Comparison of ENCODE assay signal across 1 cellular context in the genomic region with DNA sequence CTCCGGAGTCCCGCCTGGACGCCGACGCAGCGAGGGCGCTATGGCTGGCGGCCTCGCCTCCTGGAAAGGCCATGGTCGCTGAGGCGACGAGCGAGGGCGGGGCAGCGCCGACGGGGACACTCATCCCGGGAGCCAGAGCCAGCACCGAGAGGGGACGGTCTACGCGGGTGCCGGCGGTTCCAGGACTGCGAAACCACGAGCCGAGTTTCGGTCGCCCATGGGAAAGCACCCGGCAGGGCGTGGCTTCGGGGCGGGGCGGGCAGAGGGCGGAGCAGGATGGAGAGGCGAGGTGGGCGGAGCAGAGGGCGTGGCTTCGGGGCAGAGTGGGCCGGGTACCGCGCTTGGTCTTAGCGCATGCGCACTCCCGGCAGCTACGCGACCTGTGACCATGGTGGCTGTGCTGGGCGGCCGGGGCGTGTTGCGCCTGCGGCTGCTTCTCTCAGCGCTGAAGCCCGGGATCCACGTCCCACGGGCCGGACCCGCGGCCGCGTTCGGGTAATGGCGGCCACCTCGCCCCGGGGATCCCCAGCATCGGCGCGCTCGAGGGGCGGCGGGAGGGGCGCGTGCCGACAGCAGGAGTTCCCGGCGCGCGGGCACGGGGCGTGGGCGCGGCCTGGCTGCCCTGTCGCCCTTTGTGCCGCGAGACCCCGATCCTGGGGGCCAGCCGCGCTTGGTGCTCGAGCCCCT.
A peak's percentile ranks its signal among the peaks of the same experiment; 100 is the strongest.
TF ChIP-seq lines count a peak whose summit lies in the region.

A gene (plus strand): TSS at position 359 of the 687 bp plus-strand sequence. CDS start 30 bp downstream, at position 389.

TF ChIP-seq in GM12878, 131 proteins besides CTCF, POLR2A, EP300 and RAD21 (continued from another document):
- TF ChIP-seq, protein P1, sequence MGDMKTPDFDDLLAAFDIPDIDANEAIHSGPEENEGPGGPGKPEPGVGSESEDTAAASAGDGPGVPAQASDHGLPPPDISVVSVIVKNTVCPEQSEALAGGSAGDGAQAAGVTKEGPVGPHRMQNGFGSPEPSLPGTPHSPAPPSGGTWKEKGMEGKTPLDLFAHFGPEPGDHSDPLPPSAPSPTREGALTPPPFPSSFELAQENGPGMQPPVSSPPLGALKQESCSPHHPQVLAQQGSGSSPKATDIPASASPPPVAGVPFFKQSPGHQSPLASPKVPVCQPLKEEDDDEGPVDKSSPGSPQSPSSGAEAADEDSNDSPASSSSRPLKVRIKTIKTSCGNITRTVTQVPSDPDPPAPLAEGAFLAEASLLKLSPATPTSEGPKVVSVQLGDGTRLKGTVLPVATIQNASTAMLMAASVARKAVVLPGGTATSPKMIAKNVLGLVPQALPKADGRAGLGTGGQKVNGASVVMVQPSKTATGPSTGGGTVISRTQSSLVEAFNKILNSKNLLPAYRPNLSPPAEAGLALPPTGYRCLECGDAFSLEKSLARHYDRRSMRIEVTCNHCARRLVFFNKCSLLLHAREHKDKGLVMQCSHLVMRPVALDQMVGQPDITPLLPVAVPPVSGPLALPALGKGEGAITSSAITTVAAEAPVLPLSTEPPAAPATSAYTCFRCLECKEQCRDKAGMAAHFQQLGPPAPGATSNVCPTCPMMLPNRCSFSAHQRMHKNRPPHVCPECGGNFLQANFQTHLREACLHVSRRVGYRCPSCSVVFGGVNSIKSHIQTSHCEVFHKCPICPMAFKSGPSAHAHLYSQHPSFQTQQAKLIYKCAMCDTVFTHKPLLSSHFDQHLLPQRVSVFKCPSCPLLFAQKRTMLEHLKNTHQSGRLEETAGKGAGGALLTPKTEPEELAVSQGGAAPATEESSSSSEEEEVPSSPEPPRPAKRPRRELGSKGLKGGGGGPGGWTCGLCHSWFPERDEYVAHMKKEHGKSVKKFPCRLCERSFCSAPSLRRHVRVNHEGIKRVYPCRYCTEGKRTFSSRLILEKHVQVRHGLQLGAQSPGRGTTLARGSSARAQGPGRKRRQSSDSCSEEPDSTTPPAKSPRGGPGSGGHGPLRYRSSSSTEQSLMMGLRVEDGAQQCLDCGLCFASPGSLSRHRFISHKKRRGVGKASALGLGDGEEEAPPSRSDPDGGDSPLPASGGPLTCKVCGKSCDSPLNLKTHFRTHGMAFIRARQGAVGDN (IDR thresholded peaks at IDR 0.05), result peak; percentile 85
- TF ChIP-seq EED (IDR thresholded peaks at IDR 0.05; ENCODE audit: low read depth) (peak; percentile 91), PAX8 (IDR thresholded peaks at IDR 0.05) (no peak), CBFB (IDR thresholded peaks at IDR 0.05; ENCODE audit: low read depth) (peak; percentile 56; the same call in 1 of the 2 replicates), RUNX3 (IDR thresholded peaks at IDR 0.05; ENCODE audit: low read length) (peak; percentile 74), POU2F2 (IDR thresholded peaks at IDR 0.05; ENCODE audit: borderline replicate concordance, low read depth, low read length) (peak; percentile 27; the same call in 2 of the 3 replicates), SMC3 (IDR thresholded peaks at IDR 0.05; ENCODE audit: borderline replicate concordance, low read length) (no peak), SMARCA5 (IDR thresholded peaks at IDR 0.05) (peak; percentile 77; the same call in 1 of the 2 replicates), ASH2L (IDR thresholded peaks at IDR 0.05; ENCODE audit: borderline replicate concordance, low read depth) (no peak), EGR1 (IDR thresholded peaks at IDR 0.05; ENCODE audit: borderline replicate concordance in 1 of 2, low read depth in 2 of 2, low read length in 2 of 2) (peak in 1 of 2 experiments; percentile 70; a peak in 1 of 3 replicates), IKZF2 (IDR thresholded peaks at IDR 0.05) (peak; percentile 84 to 87), CHD2 (IDR thresholded peaks at IDR 0.05; ENCODE audit: borderline replicate concordance, low read depth, low read length) (0 out of 2 replicates have a peak, but pooled peaks have one; percentile 43), SMAD1 (IDR thresholded peaks at IDR 0.05; ENCODE audit: low read depth, partially characterized antibody) (no peak), BHLHE40 (IDR thresholded peaks at IDR 0.05; ENCODE audit: borderline replicate concordance in 1 of 2, low read depth in 2 of 2, low read length in 1 of 2) (peak; percentile 8 to 86; a peak in 2 of 4 replicates), CREB1 (IDR thresholded peaks at IDR 0.05; ENCODE audit: low read depth) (peak; percentile 47; the same call in 1 of the 2 replicates)
- TF ChIP-seq, protein P2, sequence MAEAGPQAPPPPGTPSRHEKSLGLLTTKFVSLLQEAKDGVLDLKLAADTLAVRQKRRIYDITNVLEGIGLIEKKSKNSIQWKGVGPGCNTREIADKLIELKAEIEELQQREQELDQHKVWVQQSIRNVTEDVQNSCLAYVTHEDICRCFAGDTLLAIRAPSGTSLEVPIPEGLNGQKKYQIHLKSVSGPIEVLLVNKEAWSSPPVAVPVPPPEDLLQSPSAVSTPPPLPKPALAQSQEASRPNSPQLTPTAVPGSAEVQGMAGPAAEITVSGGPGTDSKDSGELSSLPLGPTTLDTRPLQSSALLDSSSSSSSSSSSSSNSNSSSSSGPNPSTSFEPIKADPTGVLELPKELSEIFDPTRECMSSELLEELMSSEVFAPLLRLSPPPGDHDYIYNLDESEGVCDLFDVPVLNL (IDR thresholded peaks at IDR 0.05; ENCODE audit: low read depth, low read length), result no peak
